11 cellular contexts compared by ENCODE assay signal in genomic region chr6:43090557-43090952, GRCh38. TPM values are rescaled to one million over a fixed set of nuclear protein-coding genes. Genes with fewer than 3 reads are reported as not detected.
A peak's percentile ranks its signal among the peaks of the same experiment; 100 is the strongest.
DNase-seq lines count a peak whose midpoint lies in the region; ATAC-seq and TF ChIP-seq lines count a peak whose summit lies in the region.
"Had no signal": no experiment of that assay in that cellular context is flagged by ENCODE, and none has a peak within 500 bp of the region (broad histone marks: within the 10 kb centered on the region; RNA-seq: fewer than 3 reads in every experiment).

No MANE protein-coding gene starts in this region.

- ATAC-seq in GM19395 (IDR thresholded peaks at IDR 0.05; ENCODE audit: unreplicated experiment) (no peak), HG02571 (IDR thresholded peaks at IDR 0.05; ENCODE audit: unreplicated experiment) (no peak), HG03039 (IDR thresholded peaks at IDR 0.05; ENCODE audit: unreplicated experiment) (no peak), mucosa of descending colon (no peak)

- DNase-seq in nephron progenitor cell = no peak
- DNase-seq in mucosa of descending colon = no peak
- DNase-seq: activated gamma-delta T cell; effector CD8-positive, alpha-beta T cell; OCI-M1 had no signal

- no peaks in the 10 kb centered on the region for H3K36me3 Mint-ChIP-seq in nephron progenitor cell (ENCODE audit: low read depth)

- peak overlapping the region in 10 of 11 experiments; percentile 4 to 37 (median 28); a peak in 13 of 22 replicates for H3K4me2 ChIP-seq in BLaER1 treated with 17β-estradiol and CSF1 and Interleukin-3, amounts not matched to agents 10 nM and 100 nM

- no peaks in the 10 kb centered on the region for H3K9me3 ChIP-seq in BLaER1 treated with 17β-estradiol and CSF1 and Interleukin-3, amounts not matched to agents 10 nM and 100 nM (replicated peaks in 1 of 11)
- H3K9me3 ChIP-seq in HUES64 (ENCODE audit: insufficient read depth, low read depth, low read length) (no peaks in the 10 kb centered on the region), mucosa of descending colon (no peaks in the 10 kb centered on the region)

- H3K9me3 Mint-ChIP-seq in nephron progenitor cell = no peaks in the 10 kb centered on the region

- peaks cover 0 to 98% (median 72%) of the 10 kb centered on the region in 11 experiments; a peak in 17 of 22 replicates for H4K20me1 ChIP-seq in BLaER1 treated with 17β-estradiol and CSF1 and Interleukin-3, amounts not matched to agents 10 nM and 100 nM

- TF ChIP-seq CTCF in nephron progenitor cell (IDR thresholded peaks at IDR 0.05) = no peak
- TF ChIP-seq CTCF in mucosa of descending colon (IDR thresholded peaks at IDR 0.05) = no peak

- peaks cover 18 to 59% (median 47%) of the 10 kb centered on the region in 10 experiments for H3K4me1 ChIP-seq in BLaER1 treated with 17β-estradiol and CSF1 and Interleukin-3, amounts not matched to agents 10 nM and 100 nM
- H3K4me1 ChIP-seq in HUES64 (ENCODE audit: insufficient read depth, low read length) (peaks cover 48% of the 10 kb centered on the region), mucosa of descending colon (ENCODE audit: low read depth) (no peaks in the 10 kb centered on the region)

- peak overlapping the region; percentile 66 for H3K4me3 Mint-ChIP-seq in nephron progenitor cell

- no peaks in the 10 kb centered on the region for H3K27me3 ChIP-seq in BLaER1 treated with 17β-estradiol and CSF1 and Interleukin-3, amounts not matched to agents 10 nM and 100 nM
- H3K27me3 ChIP-seq in HUES64 (ENCODE audit: insufficient read depth, low read length) = no peaks in the 10 kb centered on the region

- H3K27ac ChIP-seq in BLaER1 treated with 17β-estradiol and CSF1 and Interleukin-3, amounts not matched to agents 10 nM and 100 nM = peak overlapping the region in 1 of 11 experiments; percentile 24; a peak in 4 of 22 replicates
- H3K27ac ChIP-seq in HUES64 (ENCODE audit: low read depth, low read length) (peak overlapping the region; percentile 95), cingulate gyrus (ENCODE audit: low read depth, low read length) (peak overlapping the region; percentile 19)

- WGBS in HUES64 = no CpG with 5 or more reads among the region's 2 CpGs

- H3K9ac ChIP-seq in BLaER1 treated with 17β-estradiol and CSF1 and Interleukin-3, amounts not matched to agents 10 nM and 100 nM = peak overlapping the region in 3 of 11 experiments; percentile 4 to 28 (median 17); a peak in 2 of 22 replicates
- peak overlapping the region; percentile 60 for H3K9ac ChIP-seq in HUES64 (ENCODE audit: low read depth, low read length)

- intact Hi-C loops in mucosa of descending colon (cut with DNase I, micrococcal nuclease) = no loop called here

- H3K4me1 Mint-ChIP-seq in nephron progenitor cell = peaks cover 87% of the 10 kb centered on the region

- no peak overlapping the region for H3K4me3 ChIP-seq in BLaER1 treated with 17β-estradiol and CSF1 and Interleukin-3, amounts not matched to agents 10 nM and 100 nM
- H3K4me3 ChIP-seq in HUES64 (ENCODE audit: low read length) = peak overlapping the region; percentile 30
- no peak overlapping the region for H3K4me3 ChIP-seq in mucosa of descending colon

- 0 out of 22 replicates have a peak, but pooled peaks cover 0 to 6% (median 0%) of the 10 kb centered on the region in 11 experiments for H3K36me3 ChIP-seq in BLaER1 treated with 17β-estradiol and CSF1 and Interleukin-3, amounts not matched to agents 10 nM and 100 nM
- no peaks in the 10 kb centered on the region for H3K36me3 ChIP-seq in HUES64 (ENCODE audit: insufficient read depth, low read length)
- no peaks in the 10 kb centered on the region for H3K36me3 ChIP-seq in mucosa of descending colon (ENCODE audit: low read depth)

- no peaks in the 10 kb centered on the region for H3K27me3 Mint-ChIP-seq in nephron progenitor cell (ENCODE audit: low read depth, poor library complexity)

- peak overlapping the region; percentile 99 for H3K27ac Mint-ChIP-seq in nephron progenitor cell

RNA-seq across cellular contexts. Expression of gene PTK7, which starts 14.4 kb away (rescaled TPM):
- 81.6 TPM for polyA plus RNA-seq in HUES64 (2013, experiment 1 of 2)
- 88.8 TPM for polyA plus RNA-seq in HUES64 (2013, experiment 2 of 2)
- 10 to 100 TPM in 1 of 3 donors, 1 to 10 TPM in 2; 8.3 to 12.9 (median 9.4) TPM for total RNA-seq in mucosa of descending colon

RNA-seq across cellular contexts. Expression of gene KLC4, which starts 31.1 kb away (rescaled TPM):
- polyA plus RNA-seq in HUES64 (2013, experiment 1 of 2) = 17.2 TPM
- polyA plus RNA-seq in HUES64 (2013, experiment 2 of 2) = 16.3 TPM
- total RNA-seq in mucosa of descending colon = 100 to 1,000 TPM in 1 of 3 donors, 10 to 100 TPM in 2; 69.1 to 144 (median 99.1) TPM

RNA-seq across cellular contexts. Expression of gene MRPL2, which starts 31.3 kb away (rescaled TPM):
- 62.2 TPM for polyA plus RNA-seq in HUES64 (2013, experiment 1 of 2)
- 59.8 TPM for polyA plus RNA-seq in HUES64 (2013, experiment 2 of 2)
- 10 to 100 TPM; 58.7 to 82.8 (median 75.2) TPM for total RNA-seq in mucosa of descending colon

RNA-seq across cellular contexts. Expression of gene CUL7, which starts 36.9 kb away (rescaled TPM):
- 10.0 TPM for polyA plus RNA-seq in HUES64 (2013, experiment 1 of 2)
- 12.1 TPM for polyA plus RNA-seq in HUES64 (2013, experiment 2 of 2)
- 10 to 100 TPM; 15.1 to 16.2 (median 15.3) TPM for total RNA-seq in mucosa of descending colon
